Comparison of ENCODE assay signal across 18 cellular contexts in the genomic region with DNA sequence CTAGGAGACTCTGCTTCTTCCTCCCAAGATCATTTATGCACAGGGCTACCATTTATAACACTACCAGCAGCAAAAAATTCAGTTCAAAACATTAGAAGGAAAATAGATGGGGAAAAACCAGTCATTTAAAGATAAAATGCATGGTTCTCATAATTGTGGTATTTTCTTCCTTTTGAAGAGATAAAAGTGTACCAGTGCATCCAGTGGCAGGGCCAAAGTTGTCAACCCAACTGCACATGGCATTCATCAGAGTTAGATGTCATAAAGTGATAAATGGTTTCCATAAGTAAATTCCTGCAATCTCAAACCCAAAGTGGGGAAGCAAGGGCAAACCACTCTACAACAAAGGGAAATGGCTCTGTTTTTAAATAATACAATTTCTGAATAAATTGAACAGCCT.
DNase-seq lines count a peak whose midpoint lies in the region; ATAC-seq and TF ChIP-seq lines count a peak whose summit lies in the region.
"Had no signal": no experiment of that assay in that cellular context is flagged by ENCODE, and none has a peak within 500 bp of the region (broad histone marks: within the 10 kb centered on the region; RNA-seq: fewer than 3 reads in every experiment).

No MANE protein-coding gene starts in this region.

- H3K4me1 ChIP-seq in fibroblast of lung (ENCODE audit: control insufficient read depth, extremely low read depth, insufficient read depth, low read length) (no peaks in the 10 kb centered on the region), foreskin keratinocyte (no peaks in the 10 kb centered on the region), H9 (ENCODE audit: insufficient read depth, low read length) (no peaks in the 10 kb centered on the region)
- H3K4me1 ChIP-seq: BLaER1, Caco-2 had no signal

- H3K23me2 ChIP-seq in H9 (ENCODE audit: insufficient read length, low read depth, low read length, poor library complexity, severe bottlenecking) = no peaks in the 10 kb centered on the region

- ATAC-seq in SK-N-SH treated with all-trans-retinoic acid at 6 μM for 48 hours = peak; percentile 55
- no peak for ATAC-seq in foreskin keratinocyte
- ATAC-seq: CD8-positive, alpha-beta T cell; HCT116 had no signal

- H3K27ac Mint-ChIP-seq in HFFc6 (peak overlapping the region; percentile 17; the same call in 1 of the 2 replicates), H9 (no peak overlapping the region)
- H3K27ac Mint-ChIP-seq: B cell; CD4-positive, CD25-positive, alpha-beta regulatory T cell; CD8-positive, alpha-beta T cell had no signal

- H3K9ac ChIP-seq in fibroblast of lung (ENCODE audit: insufficient read depth, low read length) (no peak overlapping the region), H9 (ENCODE audit: extremely low read depth, insufficient read length, low read length) (no peak overlapping the region)
- H3K9ac ChIP-seq: BLaER1, GM23248 had no signal

- no peak overlapping the region for H2BK20ac ChIP-seq in H9 (ENCODE audit: low read depth, low read length, poor library complexity, severe bottlenecking)

- DNase-seq in HFFc6 (no peak), fibroblast of lung (ENCODE audit: low read depth in 2 of 2) (peak in 1 of 2 donors; percentile 58), foreskin keratinocyte (no peak), NAMALWA (ENCODE audit: low spot score) (no peak), H9 (no peak)
- DNase-seq: Caco-2; CD4-positive, CD25-positive, alpha-beta regulatory T cell; CD8-positive, alpha-beta T cell; DMS153; DND-41; GM23248; H7 had no signal

- no peak overlapping the region for H2BK12ac ChIP-seq in H9 (ENCODE audit: insufficient read length, low read depth, low read length)

- H3K27ac ChIP-seq in fibroblast of lung (ENCODE audit: insufficient read depth, low read length) (no peak overlapping the region), foreskin keratinocyte (no peak overlapping the region), H9 (ENCODE audit: insufficient read length, low read depth, low read length) (no peak overlapping the region)
- H3K27ac ChIP-seq: 22Rv1, BLaER1, C4-2B, GM23248 had no signal

- peak overlapping the region; percentile 9 for H3K4me2 ChIP-seq in fibroblast of lung (ENCODE audit: extremely low read depth, insufficient read depth, low read length)
- no peak overlapping the region for H3K4me2 ChIP-seq in H9 (ENCODE audit: insufficient read depth, insufficient read length, low read length)
- H3K4me2 ChIP-seq: BLaER1 had no signal

- H4K20me1 ChIP-seq in fibroblast of lung (ENCODE audit: control insufficient read depth, extremely low read depth, insufficient read depth, low read length) = no peaks in the 10 kb centered on the region
- H4K20me1 ChIP-seq in H9 (ENCODE audit: control insufficient read depth, insufficient read depth, insufficient read length) = no peaks in the 10 kb centered on the region
- H4K20me1 ChIP-seq: BLaER1 had no signal

- H3K9me3 Mint-ChIP-seq in HFFc6 = no peaks in the 10 kb centered on the region
- no peaks in the 10 kb centered on the region for H3K9me3 Mint-ChIP-seq in H9
- H3K9me3 Mint-ChIP-seq: CD4-positive, CD25-positive, alpha-beta regulatory T cell; CD8-positive, alpha-beta T cell had no signal

- H4K5ac ChIP-seq in H9 (ENCODE audit: insufficient read length, low read depth, low read length) = no peak overlapping the region

- no peak overlapping the region for H3K14ac ChIP-seq in H9 (ENCODE audit: insufficient read depth, low read length)

- H4K8ac ChIP-seq in H9 (replicated peaks; ENCODE audit: insufficient read length, low read depth, low read length) = no peak overlapping the region

- H3K79me2 ChIP-seq in fibroblast of lung (ENCODE audit: control insufficient read depth, insufficient read depth, low read length) (no peaks in the 10 kb centered on the region), H9 (ENCODE audit: insufficient read depth, low read length) (no peaks in the 10 kb centered on the region)

- no peak overlapping the region for H2BK15ac ChIP-seq in H9 (ENCODE audit: low read depth, low read length)

- no peak overlapping the region for H3T11ph ChIP-seq in H9 (ENCODE audit: low read length)

- no peak overlapping the region for H3K4ac ChIP-seq in H9 (ENCODE audit: low read depth, low read length)

- H3K4me1 Mint-ChIP-seq in HFFc6 (ENCODE audit: low read depth) (peaks cover 39% of the 10 kb centered on the region), H9 (no peaks in the 10 kb centered on the region)
- H3K4me1 Mint-ChIP-seq: B cell had no signal

- H3K27me3 Mint-ChIP-seq in HFFc6 (ENCODE audit: insufficient read depth) (no peaks in the 10 kb centered on the region), H9 (ENCODE audit: low read depth) (no peaks in the 10 kb centered on the region)
- H3K27me3 Mint-ChIP-seq: B cell; CD4-positive, CD25-positive, alpha-beta regulatory T cell had no signal

- H3K36me3 Mint-ChIP-seq in HFFc6 (ENCODE audit: low read depth) (no peaks in the 10 kb centered on the region), H9 (ENCODE audit: insufficient read depth in 1 of 3, low read depth in 3 of 3) (no peaks in the 10 kb centered on the region)

- H2AFZ ChIP-seq in fibroblast of lung (ENCODE audit: low read length) = no peak overlapping the region
- H2AFZ ChIP-seq in H9 (ENCODE audit: low read length) = no peak overlapping the region
- H2AFZ ChIP-seq: GM23248 had no signal

- H3K27me3 ChIP-seq in fibroblast of lung (ENCODE audit: control insufficient read depth, insufficient read depth, low read length) (no peaks in the 10 kb centered on the region), foreskin keratinocyte (no peaks in the 10 kb centered on the region), H9 (ENCODE audit: insufficient read depth, low read length) (no peaks in the 10 kb centered on the region)
- H3K27me3 ChIP-seq: BLaER1 had no signal

- no peak overlapping the region for H2BK5ac ChIP-seq in H9 (ENCODE audit: insufficient read length, low read length)

- TF ChIP-seq CTCF in HFFc6 (IDR thresholded peaks at IDR 0.05) (no peak), fibroblast of lung (conservative IDR thresholded peaks at IDR 0.05 in 1 of 2, IDR thresholded peaks at IDR 0.05 in 1 of 2; ENCODE audit: low read depth in 1 of 2, low read length in 2 of 2) (no peak), foreskin keratinocyte (conservative IDR thresholded peaks at IDR 0.05) (no peak), H9 (conservative IDR thresholded peaks at IDR 0.05) (no peak)

- no peak overlapping the region for H2AK5ac ChIP-seq in H9 (ENCODE audit: insufficient read length, low read length)

- H3K4me3 Mint-ChIP-seq in HFFc6 = peak overlapping the region; percentile 52
- no peak overlapping the region for H3K4me3 Mint-ChIP-seq in H9
- H3K4me3 Mint-ChIP-seq: B cell; CD4-positive, CD25-positive, alpha-beta regulatory T cell; CD8-positive, alpha-beta T cell had no signal

- no peak overlapping the region for H3K23ac ChIP-seq in H9 (ENCODE audit: insufficient read length, low read depth, low read length)

- no peaks in the 10 kb centered on the region for H3K79me1 ChIP-seq in H9 (ENCODE audit: insufficient read depth, low read depth, low read length, poor library complexity, severe bottlenecking)

- no peaks in the 10 kb centered on the region for H3K9me3 ChIP-seq in fibroblast of lung (ENCODE audit: control insufficient read depth, insufficient read depth, low read depth, low read length)
- H3K9me3 ChIP-seq in H9 (ENCODE audit: control insufficient read depth, low read depth, low read length) = no peaks in the 10 kb centered on the region
- H3K9me3 ChIP-seq: BLaER1, Caco-2 had no signal

- H2BK120ac ChIP-seq in H9 (ENCODE audit: low read depth, low read length, poor library complexity, severe bottlenecking) = no peak overlapping the region

- no peak overlapping the region for H3K18ac ChIP-seq in H9 (ENCODE audit: insufficient read length, low read depth, low read length)

- H4K91ac ChIP-seq in H9 (ENCODE audit: insufficient read length, low read depth, low read length) = no peak overlapping the region

- no peaks in the 10 kb centered on the region for H3K36me3 ChIP-seq in fibroblast of lung (ENCODE audit: control insufficient read depth, insufficient read depth, low read length)
- H3K36me3 ChIP-seq: BLaER1 had no signal

- H3K4me3 ChIP-seq in fibroblast of lung (replicated peaks in 1 of 4; ENCODE audit: control extremely low read depth in 1 of 4, insufficient read depth in 1 of 4, low read depth in 3 of 4, low read length in 4 of 4) = no peak overlapping the region
- H3K4me3 ChIP-seq: BLaER1, GM23248 had no signal

- no peak overlapping the region for H3K56ac ChIP-seq in H9 (ENCODE audit: insufficient read length, low read depth, low read length)

TF ChIP-seq in SK-N-SH treated with all-trans-retinoic acid at 6 μM for 48 hours, 23 proteins besides CTCF, POLR2A, EP300 and RAD21 (continues in another document):
- TF ChIP-seq, protein P1, sequence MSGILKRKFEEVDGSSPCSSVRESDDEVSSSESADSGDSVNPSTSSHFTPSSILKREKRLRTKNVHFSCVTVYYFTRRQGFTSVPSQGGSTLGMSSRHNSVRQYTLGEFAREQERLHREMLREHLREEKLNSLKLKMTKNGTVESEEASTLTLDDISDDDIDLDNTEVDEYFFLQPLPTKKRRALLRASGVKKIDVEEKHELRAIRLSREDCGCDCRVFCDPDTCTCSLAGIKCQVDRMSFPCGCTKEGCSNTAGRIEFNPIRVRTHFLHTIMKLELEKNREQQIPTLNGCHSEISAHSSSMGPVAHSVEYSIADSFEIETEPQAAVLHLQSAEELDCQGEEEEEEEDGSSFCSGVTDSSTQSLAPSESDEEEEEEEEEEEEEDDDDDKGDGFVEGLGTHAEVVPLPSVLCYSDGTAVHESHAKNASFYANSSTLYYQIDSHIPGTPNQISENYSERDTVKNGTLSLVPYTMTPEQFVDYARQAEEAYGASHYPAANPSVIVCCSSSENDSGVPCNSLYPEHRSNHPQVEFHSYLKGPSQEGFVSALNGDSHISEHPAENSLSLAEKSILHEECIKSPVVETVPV (CRISPR knock-in tag; IDR thresholded peaks at IDR 0.05) = no peak
- TF ChIP-seq ZNF8 (CRISPR knock-in tag; IDR thresholded peaks at IDR 0.05) (no peak), RARB (CRISPR knock-in tag; IDR thresholded peaks at IDR 0.05) (no peak), ARNTL (CRISPR knock-in tag; IDR thresholded peaks at IDR 0.05; ENCODE audit: borderline replicate concordance, low read depth) (no peak), ZNF70 (CRISPR knock-in tag; IDR thresholded peaks at IDR 0.05) (no peak)
- TF ChIP-seq, protein P2, sequence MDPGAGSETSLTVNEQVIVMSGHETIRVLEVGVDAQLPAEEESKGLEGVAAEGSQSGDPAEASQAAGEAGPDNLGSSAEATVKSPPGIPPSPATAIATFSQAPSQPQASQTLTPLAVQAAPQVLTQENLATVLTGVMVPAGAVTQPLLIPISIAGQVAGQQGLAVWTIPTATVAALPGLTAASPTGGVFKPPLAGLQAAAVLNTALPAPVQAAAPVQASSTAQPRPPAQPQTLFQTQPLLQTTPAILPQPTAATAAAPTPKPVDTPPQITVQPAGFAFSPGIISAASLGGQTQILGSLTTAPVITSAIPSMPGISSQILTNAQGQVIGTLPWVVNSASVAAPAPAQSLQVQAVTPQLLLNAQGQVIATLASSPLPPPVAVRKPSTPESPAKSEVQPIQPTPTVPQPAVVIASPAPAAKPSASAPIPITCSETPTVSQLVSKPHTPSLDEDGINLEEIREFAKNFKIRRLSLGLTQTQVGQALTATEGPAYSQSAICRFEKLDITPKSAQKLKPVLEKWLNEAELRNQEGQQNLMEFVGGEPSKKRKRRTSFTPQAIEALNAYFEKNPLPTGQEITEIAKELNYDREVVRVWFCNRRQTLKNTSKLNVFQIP (CRISPR knock-in tag; IDR thresholded peaks at IDR 0.05; ENCODE audit: borderline replicate concordance, low read depth) = no peak
